In the genomic region with DNA sequence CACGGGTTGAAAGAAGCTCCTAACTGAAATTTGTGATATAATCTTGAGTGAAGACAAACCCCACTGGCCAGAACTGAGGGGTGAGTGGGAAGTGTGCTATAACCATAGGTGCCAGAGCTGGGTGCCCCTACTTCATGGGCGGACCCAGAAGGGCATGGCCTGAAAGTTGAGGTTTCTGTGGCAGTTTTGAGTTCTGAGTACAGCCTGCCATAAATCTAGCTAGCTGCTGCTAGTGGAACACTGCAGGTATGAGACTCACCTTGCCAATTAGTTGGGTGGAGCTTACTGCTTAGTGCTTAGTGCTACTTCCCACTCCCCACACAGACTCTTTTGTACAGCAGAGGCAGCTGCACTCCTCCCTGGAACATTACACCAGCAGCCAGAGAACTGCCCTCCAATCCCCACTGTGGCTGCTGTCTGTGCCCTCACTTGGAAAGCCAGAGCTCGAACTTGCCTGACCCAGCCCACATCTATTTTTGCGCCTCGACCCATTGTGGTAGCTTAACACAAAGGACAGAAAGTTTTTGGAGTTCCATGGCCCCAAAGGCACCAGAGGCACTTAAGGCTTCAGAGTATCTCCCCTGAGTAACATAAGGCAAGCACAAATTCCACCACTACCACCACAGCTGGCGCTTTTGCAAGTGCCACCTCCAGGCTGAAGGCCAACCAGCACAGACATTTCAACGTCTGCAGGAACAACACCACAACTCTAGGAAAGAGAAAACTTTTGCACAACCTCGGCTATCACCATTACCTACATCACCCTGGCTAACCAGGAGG, we compare ENCODE assay signal across 14 cellular contexts. TPM values are rescaled to one million over a fixed set of nuclear protein-coding genes. Genes with fewer than 3 reads are reported as not detected.
DNase-seq lines count a peak whose midpoint lies in the region; ATAC-seq lines count a peak whose summit lies in the region.
"Had no signal": no experiment of that assay in that cellular context is flagged by ENCODE, and none has a peak within 500 bp of the region (broad histone marks: within the 10 kb centered on the region; RNA-seq: fewer than 3 reads in every experiment).

No MANE protein-coding gene starts in this region.

- H3K4me3 Mint-ChIP-seq in activated T-cell treated with anti-CD3 and anti-CD28 coated beads, Interleukin-2, amount 50 U/mL, for 4 hours: peak overlapping the region; percentile 81
- H3K4me3 Mint-ChIP-seq in activated naive CD8-positive, alpha-beta T cell treated with anti-CD3 and anti-CD28 coated beads, Interleukin-2, amount 50 U/mL, for 24 hours: peak overlapping the region; percentile 22

- ATAC-seq in activated T-cell treated with anti-CD3 and anti-CD28 coated beads, Interleukin-2, amount 50 U/mL, for 4 hours: peak; percentile 16 to 54
- peak; percentile 64 for ATAC-seq in activated naive CD8-positive, alpha-beta T cell treated with anti-CD3 and anti-CD28 coated beads, Interleukin-2, amount 50 U/mL, for 24 hours
- ATAC-seq in stimulated activated naive CD8-positive, alpha-beta T cell treated with anti-CD3 and anti-CD28 coated beads, Interleukin-15, Interleukin-2, amounts not matched to agents 100 U/mL and 50 U/mL, for 24 hours: peak; percentile 59
- no peak for ATAC-seq in HG03097 (IDR thresholded peaks at IDR 0.05; ENCODE audit: low FRiP score, unreplicated experiment)
- ATAC-seq: HCT116 had no signal

- no peaks in the 10 kb centered on the region for H3K9me3 Mint-ChIP-seq in activated T-cell treated with anti-CD3 and anti-CD28 coated beads, Interleukin-2, amount 50 U/mL, for 4 hours
- H3K9me3 Mint-ChIP-seq in activated naive CD8-positive, alpha-beta T cell treated with anti-CD3 and anti-CD28 coated beads, Interleukin-2, amount 50 U/mL, for 24 hours: no peaks in the 10 kb centered on the region

- peaks cover 74% of the 10 kb centered on the region for H3K4me1 Mint-ChIP-seq in activated T-cell treated with anti-CD3 and anti-CD28 coated beads, Interleukin-2, amount 50 U/mL, for 4 hours (ENCODE audit: low read depth)
- peaks cover 59% of the 10 kb centered on the region for H3K4me1 Mint-ChIP-seq in activated naive CD8-positive, alpha-beta T cell treated with anti-CD3 and anti-CD28 coated beads, Interleukin-2, amount 50 U/mL, for 24 hours

- DNase-seq in activated T-cell treated with anti-CD3 and anti-CD28 coated beads, Interleukin-2, amount 50 U/mL, for 4 hours: no peak
- no peak for DNase-seq in activated T-cell treated with anti-CD3 and anti-CD28 coated beads for 4 hours
- DNase-seq in NCI-H748 treated with DMSO at 0.1 percent for 48 hours (lab: John Stamatoyannopoulos, UW): peak; percentile 51
- peak; percentile 36 for DNase-seq in activated naive CD8-positive, alpha-beta T cell treated with anti-CD3 and anti-CD28 coated beads, Interleukin-2, amount 50 U/mL, for 24 hours
- peak; percentile 27 for DNase-seq in stimulated activated naive CD8-positive, alpha-beta T cell treated with anti-CD3 and anti-CD28 coated beads, Interleukin-15, Interleukin-2, amounts not matched to agents 100 U/mL and 50 U/mL, for 24 hours
- DNase-seq in COLO829 (ENCODE audit: low spot score): no peak
- no peak for DNase-seq in nucleus accumbens (lab: John Stamatoyannopoulos, UW)
- DNase-seq: amygdala, cortex of kidney, mesenchymal stem cell, NCI-H187, psoas muscle had no signal

- peak overlapping the region; percentile 73 for H3K27ac Mint-ChIP-seq in activated naive CD8-positive, alpha-beta T cell treated with anti-CD3 and anti-CD28 coated beads, Interleukin-2, amount 50 U/mL, for 24 hours

- H3K36me3 Mint-ChIP-seq in activated T-cell treated with anti-CD3 and anti-CD28 coated beads, Interleukin-2, amount 50 U/mL, for 4 hours (ENCODE audit: insufficient read depth): peaks cover 4% of the 10 kb centered on the region
- no peaks in the 10 kb centered on the region for H3K36me3 Mint-ChIP-seq in activated naive CD8-positive, alpha-beta T cell treated with anti-CD3 and anti-CD28 coated beads, Interleukin-2, amount 50 U/mL, for 24 hours (ENCODE audit: low read depth)

- no peaks in the 10 kb centered on the region for H3K27me3 Mint-ChIP-seq in activated T-cell treated with anti-CD3 and anti-CD28 coated beads, Interleukin-2, amount 50 U/mL, for 4 hours (ENCODE audit: low read depth)
- no peaks in the 10 kb centered on the region for H3K27me3 Mint-ChIP-seq in activated naive CD8-positive, alpha-beta T cell treated with anti-CD3 and anti-CD28 coated beads, Interleukin-2, amount 50 U/mL, for 24 hours

RNA-seq across cellular contexts. Expression of gene PTGER4, which starts 27.1 kb away (rescaled TPM):
- total RNA-seq in activated T-cell treated with anti-CD3 and anti-CD28 coated beads, Interleukin-2, amount 50 U/mL, for 4 hours: 100 to 1,000 TPM; 115 to 188 (median 173) TPM

Comparison
In these comparisons a context has a peak if more than half of its experiments do, and no peak if none do; other contexts are left out.
1. DNase-seq: peak in NCI-H748 treated with DMSO at 0.1 percent for 48 hours (single experiment), activated naive CD8-positive, alpha-beta T cell treated with anti-CD3 and anti-CD28 coated beads, Interleukin-2, amount 50 U/mL, for 24 hours (single experiment) and stimulated activated naive CD8-positive, alpha-beta T cell treated with anti-CD3 and anti-CD28 coated beads, Interleukin-15, Interleukin-2, amounts not matched to agents 100 U/mL and 50 U/mL, for 24 hours (single experiment); none in activated T-cell treated with anti-CD3 and anti-CD28 coated beads, Interleukin-2, amount 50 U/mL, for 4 hours (single experiment), activated T-cell treated with anti-CD3 and anti-CD28 coated beads for 4 hours (single experiment), COLO829 (single experiment) and nucleus accumbens (0 of 56).